Comparison of ENCODE assay signal across 22 cellular contexts in the genomic region with DNA sequence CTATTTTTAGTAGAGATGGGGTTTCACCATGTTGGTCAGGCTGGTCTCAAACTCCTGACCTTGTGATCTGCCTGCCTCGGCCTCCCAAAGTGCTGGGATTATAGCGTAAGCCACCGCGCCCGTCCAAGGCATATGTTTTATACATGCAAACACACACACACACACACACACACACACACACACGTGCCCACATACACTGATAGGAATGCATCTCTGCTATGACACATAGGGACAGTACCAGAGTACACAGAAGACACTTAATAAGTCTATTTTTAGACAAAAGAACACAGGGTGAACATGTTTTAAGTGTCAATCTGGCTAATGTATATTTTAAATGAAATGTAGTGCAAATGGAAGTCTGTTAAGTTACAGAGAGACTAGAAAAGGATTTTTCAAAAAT.
"Had no signal": no experiment of that assay in that cellular context is flagged by ENCODE, and none has a peak within 500 bp of the region (broad histone marks: within the 10 kb centered on the region; RNA-seq: fewer than 3 reads in every experiment).

No MANE protein-coding gene starts in this region.

- H3K4me1 ChIP-seq: SJSA1 had no signal

- DNase-seq: IMR-90, Karpas-422, KG1, MG63, NCI-H1092, NCI-H1105 treated with DMSO at 0.1 percent for 48 hours, NCI-H1417 treated with DMSO at 0.1 percent for 48 hours, NCI-H146, NCI-H1694 treated with DMSO at 0.1 percent for 48 hours, NCI-H1930, NCI-H2081, NCI-H2107, NCI-H2227 treated with DMSO at 0.1 percent for 48 hours, NCI-H524 treated with DMSO at 0.1 percent for 48 hours, NCI-H69, NCI-H774, Right ventricle myocardium superior, RPMI8226, SIG-M5 had no signal

- H3K27ac ChIP-seq: SJSA1, SK-N-MC had no signal

- H3K4me3 ChIP-seq: MG63, SJSA1, SK-N-MC had no signal

- H3K27me3 ChIP-seq: MG63, SJSA1 had no signal

- H3K9me3 ChIP-seq: MG63, SJSA1 had no signal

- ATAC-seq: HepG2 had no signal

- H3K36me3 ChIP-seq: MG63, SJSA1 had no signal
